ENCODE assay signal across 9 cellular contexts in the genomic region with DNA sequence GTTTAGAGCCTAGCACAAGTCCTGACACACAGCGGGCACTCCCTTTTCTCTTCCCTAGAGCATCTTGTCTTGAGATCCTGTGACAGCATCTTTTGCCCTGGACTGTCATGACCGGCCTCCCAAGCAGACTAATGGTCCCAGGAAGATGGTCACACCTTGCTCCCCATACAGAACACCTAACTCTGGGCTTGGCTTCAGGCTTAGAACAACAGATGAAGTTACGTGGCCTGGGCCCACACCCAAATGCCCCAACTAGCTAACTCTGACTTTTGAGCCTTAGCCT. TPM values are rescaled to one million over a fixed set of nuclear protein-coding genes. Genes with fewer than 3 reads are reported as not detected.
A peak's percentile ranks its signal among the peaks of the same experiment; 100 is the strongest.
DNase-seq lines count a peak whose midpoint lies in the region; ATAC-seq and TF ChIP-seq lines count a peak whose summit lies in the region.
"Had no signal": no experiment of that assay in that cellular context is flagged by ENCODE, and none has a peak within 500 bp of the region (broad histone marks: within the 10 kb centered on the region; RNA-seq: fewer than 3 reads in every experiment).

No MANE protein-coding gene starts in this region.

- H3K27ac ChIP-seq in liver (ENCODE audit: low read depth in 1 of 2, low read length in 2 of 2), result peak overlapping the region; percentile 72 to 92
- peak overlapping the region; percentile 95 for H3K27ac ChIP-seq in temporal lobe (ENCODE audit: low read depth, low read length)

- POLR2A ChIA-PET in activated CD4-positive, alpha-beta T cell treated with anti-CD3 and anti-CD28 coated beads for 36 hours (lab: Charles Lee), result no interaction called here

- peaks cover 35% of the 10 kb centered on the region for H3K4me1 Mint-ChIP-seq in activated CD4-positive, alpha-beta T cell treated with anti-CD3 and anti-CD28 coated beads for 36 hours
- H3K4me1 Mint-ChIP-seq in activated naive CD8-positive, alpha-beta T cell treated with anti-CD3 and anti-CD28 coated beads for 36 hours, result peaks cover 33% of the 10 kb centered on the region

- peaks cover 13% of the 10 kb centered on the region for H3K36me3 Mint-ChIP-seq in activated CD4-positive, alpha-beta T cell treated with anti-CD3 and anti-CD28 coated beads for 36 hours (ENCODE audit: low read depth)
- peaks cover 12% of the 10 kb centered on the region for H3K36me3 Mint-ChIP-seq in activated naive CD8-positive, alpha-beta T cell treated with anti-CD3 and anti-CD28 coated beads for 36 hours

- ATAC-seq in activated CD4-positive, alpha-beta T cell treated with anti-CD3 and anti-CD28 coated beads for 36 hours, result no peak
- no peak for ATAC-seq in GM18858 (IDR thresholded peaks at IDR 0.05; ENCODE audit: unreplicated experiment)

- peaks cover 0 to 16% (median 9%) of the 10 kb centered on the region in 4 donors for H3K4me1 ChIP-seq in liver (ENCODE audit: control insufficient read depth in 4 of 4, insufficient read depth in 4 of 4, low read length in 3 of 4)

- no peaks in the 10 kb centered on the region for H3K9me3 ChIP-seq in liver (ENCODE audit: control insufficient read depth in 4 of 4, low read length in 3 of 4)

- CTCF ChIA-PET in activated CD4-positive, alpha-beta T cell treated with anti-CD3 and anti-CD28 coated beads for 36 hours (lab: Charles Lee), result interaction anchor here (0.6 to 3.2 kb wide), 5 partner anchors 15 to 247 kb away, joined by 3 to 16 read pairs (median 5); a partner anchor contains a TSS

- H3K9ac ChIP-seq in liver (ENCODE audit: low read depth in 1 of 2, low read length in 2 of 2), result peak overlapping the region; percentile 64 to 95

- intact Hi-C loops in activated CD4-positive, alpha-beta T cell treated with anti-CD3 and anti-CD28 coated beads for 36 hours (cut with DNase I, micrococcal nuclease), result loop anchor here (2.0 to 5.0 kb wide), 5 partner anchors 70 to 450 kb away; a partner anchor contains a TSS

- H3K4me3 Mint-ChIP-seq in activated CD4-positive, alpha-beta T cell treated with anti-CD3 and anti-CD28 coated beads for 36 hours, result peak overlapping the region; percentile 90
- H3K4me3 Mint-ChIP-seq in activated naive CD8-positive, alpha-beta T cell treated with anti-CD3 and anti-CD28 coated beads for 36 hours, result peak overlapping the region; percentile 87

- no peak for TF ChIP-seq RAD21 in liver (IDR thresholded peaks at IDR 0.05)

- no peaks in the 10 kb centered on the region for H3K27me3 ChIP-seq in liver (ENCODE audit: control insufficient read depth in 4 of 4, insufficient read depth in 4 of 4, low read length in 3 of 4)

- H3K4me3 ChIP-seq in liver (ENCODE audit: low read depth in 1 of 3, low read length in 3 of 3), result no peak overlapping the region

- no peaks in the 10 kb centered on the region for H3K27me3 Mint-ChIP-seq in activated CD4-positive, alpha-beta T cell treated with anti-CD3 and anti-CD28 coated beads for 36 hours
- H3K27me3 Mint-ChIP-seq in activated naive CD8-positive, alpha-beta T cell treated with anti-CD3 and anti-CD28 coated beads for 36 hours, result no peaks in the 10 kb centered on the region

- no peaks in the 10 kb centered on the region for H3K9me3 Mint-ChIP-seq in activated CD4-positive, alpha-beta T cell treated with anti-CD3 and anti-CD28 coated beads for 36 hours (ENCODE audit: low read depth)
- no peaks in the 10 kb centered on the region for H3K9me3 Mint-ChIP-seq in activated naive CD8-positive, alpha-beta T cell treated with anti-CD3 and anti-CD28 coated beads for 36 hours

- no peak for TF ChIP-seq CTCF in liver (IDR thresholded peaks at IDR 0.05; ENCODE audit: low read depth, low read length, missing input control)

- H3K36me3 ChIP-seq in liver (ENCODE audit: control insufficient read depth in 4 of 4, insufficient read depth in 3 of 4, low read depth in 1 of 4, low read length in 3 of 4), result peaks cover 0 to 3% (median under 1%) of the 10 kb centered on the region in 4 donors

- DNase-seq in activated CD4-positive, alpha-beta T cell treated with anti-CD3 and anti-CD28 coated beads for 36 hours, result no peak
- no peak for DNase-seq in activated CD4-positive, alpha-beta T cell treated with anti-CD3 and anti-CD28 coated beads for 1 hour
- DNase-seq in activated naive CD8-positive, alpha-beta T cell treated with anti-CD3 and anti-CD28 coated beads for 36 hours, result no peak
- no peak for DNase-seq in NCI-H1436 (lab: John Stamatoyannopoulos, UW)
- no peak for DNase-seq in NCI-H2107 treated with DMSO at 0.1 percent for 48 hours (lab: John Stamatoyannopoulos, UW; ENCODE audit: unreplicated experiment)

- WGBS in liver, result 79% methylated on average over 3 of the region's 3 CpGs

- H3K27ac Mint-ChIP-seq in activated CD4-positive, alpha-beta T cell treated with anti-CD3 and anti-CD28 coated beads for 36 hours, result peak overlapping the region; percentile 96
- peak overlapping the region; percentile 93 for H3K27ac Mint-ChIP-seq in activated naive CD8-positive, alpha-beta T cell treated with anti-CD3 and anti-CD28 coated beads for 36 hours

TF ChIP-seq in liver, 16 proteins besides CTCF, POLR2A, EP300 and RAD21:
- TF ChIP-seq GABPA (IDR thresholded peaks at IDR 0.05 in 1 of 2, conservative IDR thresholded peaks at IDR 0.05 in 1 of 2) (no peak), RXRA (IDR thresholded peaks at IDR 0.05) (no peak), FOXA2 (IDR thresholded peaks at IDR 0.05) (no peak), YY1 (IDR thresholded peaks at IDR 0.05) (no peak)
TF ChIP-seq in liver: peak in this region for 0.

RNA-seq across cellular contexts. Expression of a gene that starts 0.8 kb away (rescaled TPM):
- total RNA-seq in activated CD4-positive, alpha-beta T cell treated with anti-CD3 and anti-CD28 coated beads for 36 hours, result 10 to 100 TPM; 29.1 to 31.0 TPM
- 10 to 100 TPM; 24.1 to 30.6 TPM for total RNA-seq in activated naive CD8-positive, alpha-beta T cell treated with anti-CD3 and anti-CD28 coated beads for 36 hours
- total RNA-seq in liver (10 to 100 TPM; 22.9 to 32.3 TPM), temporal lobe (62.9 TPM)
- 10 to 100 TPM in 1 of 2 donors, 1 to 10 TPM in 1; 6.6 to 13.2 TPM for polyA plus RNA-seq in liver

RNA-seq across cellular contexts. Expression of a gene that starts 12.6 kb away (rescaled TPM):
- under 1 TPM in 1 of 2 experiments, not detected in 1; 0.32 TPM for total RNA-seq in activated CD4-positive, alpha-beta T cell treated with anti-CD3 and anti-CD28 coated beads for 36 hours
- under 1 TPM in 1 of 2 experiments, not detected in 1; 0.37 TPM for total RNA-seq in activated naive CD8-positive, alpha-beta T cell treated with anti-CD3 and anti-CD28 coated beads for 36 hours
- not detected for total RNA-seq in liver
- polyA plus RNA-seq in liver, result not detected
- total RNA-seq in temporal lobe, result under 0.01 TPM
- total RNA-seq: lung microvascular endothelial cell had no signal

RNA-seq across cellular contexts. Expression of a gene that starts 15.9 kb away (rescaled TPM):
- under 1 TPM; 0.50 to 0.70 TPM for total RNA-seq in activated CD4-positive, alpha-beta T cell treated with anti-CD3 and anti-CD28 coated beads for 36 hours
- total RNA-seq in activated naive CD8-positive, alpha-beta T cell treated with anti-CD3 and anti-CD28 coated beads for 36 hours, result 1 to 10 TPM; 1.2 to 1.5 TPM
- 1 to 10 TPM in 1 of 2 donors, under 1 TPM in 1; 0.84 to 4.2 TPM for total RNA-seq in liver
- 1 to 10 TPM; 1.2 TPM for polyA plus RNA-seq in liver
- total RNA-seq in temporal lobe, result 6.4 TPM

RNA-seq across cellular contexts. Expression of a gene that starts 26.6 kb away (rescaled TPM):
- total RNA-seq in activated CD4-positive, alpha-beta T cell treated with anti-CD3 and anti-CD28 coated beads for 36 hours, result 10 to 100 TPM; 85.5 to 85.7 TPM
- 10 to 100 TPM; 65.1 to 68.0 TPM for total RNA-seq in activated naive CD8-positive, alpha-beta T cell treated with anti-CD3 and anti-CD28 coated beads for 36 hours
- total RNA-seq in liver (10 to 100 TPM; 15.8 to 29.5 TPM), temporal lobe (3.0 TPM)
- 10 to 100 TPM; 14.6 TPM for polyA plus RNA-seq in liver
